ENCODE assay signal across 7 cellular contexts in genomic region chr3:42190701-42191442, GRCh38.
A peak's percentile ranks its signal among the peaks of the same experiment; 100 is the strongest.
DNase-seq lines count a peak whose midpoint lies in the region; ATAC-seq, FAIRE-seq and TF ChIP-seq lines count a peak whose summit lies in the region.

No MANE protein-coding gene starts in this region.

- peak; percentile 23 for DNase-seq in NCI-H128 (lab: John Stamatoyannopoulos, UW; ENCODE audit: unreplicated experiment)
- peak; percentile 24 to 53 (median 50) for DNase-seq in activated CD4-positive, CD25-positive, alpha-beta regulatory T cell (lab: John Stamatoyannopoulos, UW)
- peak; percentile 58 for DNase-seq in bronchial epithelial cell (ENCODE audit: low read depth)
- no peak for DNase-seq in kidney epithelial cell (ENCODE audit: low read depth)
- DNase-seq in stimulated activated CD4-positive, alpha-beta T cell treated with anti-CD3 and anti-CD28 coated beads, Interleukin-4, amount 100 ng/mL, for 24 hours: peak; percentile 77

- H3K36me3 ChIP-seq in bronchial epithelial cell (ENCODE audit: control insufficient read depth, insufficient read depth, low read length) (peaks cover 19% of the 10 kb centered on the region), kidney epithelial cell (ENCODE audit: control insufficient read depth, insufficient read depth, low read length) (peaks cover 1% of the 10 kb centered on the region)

- no peaks in the 10 kb centered on the region for H3K27me3 ChIP-seq in bronchial epithelial cell (ENCODE audit: control insufficient read depth, insufficient read depth, low read length)
- H3K27me3 ChIP-seq in kidney epithelial cell (ENCODE audit: control insufficient read depth, insufficient read depth, low read length): no peaks in the 10 kb centered on the region

- peak; percentile 86 for TF ChIP-seq CTCF in GM12874 (IDR thresholded peaks at IDR 0.05; ENCODE audit: insufficient read depth, low read depth, low read length)
- peak; percentile 82 for TF ChIP-seq CTCF in bronchial epithelial cell (IDR thresholded peaks at IDR 0.05; ENCODE audit: insufficient read depth, low read length, severe bottlenecking)
- peak; percentile 80 for TF ChIP-seq CTCF in kidney epithelial cell (IDR thresholded peaks at IDR 0.05; ENCODE audit: insufficient read depth, low read length, poor library complexity, severe bottlenecking)

- no peak for ATAC-seq in HG03196 (IDR thresholded peaks at IDR 0.05; ENCODE audit: unreplicated experiment)

- peak; percentile 60 for FAIRE-seq in bronchial epithelial cell (lab: Jason Lieb, UNC)

- no peak overlapping the region for H3K4me3 ChIP-seq in bronchial epithelial cell (ENCODE audit: low read depth, low read length)
- no peak overlapping the region for H3K4me3 ChIP-seq in kidney epithelial cell (ENCODE audit: low read depth, low read length)
